Comparison of ENCODE assay signal across 1 cellular context in genomic region chr19:2061093-2061935, GRCh38.
TF ChIP-seq lines count a peak whose summit lies in the region.

No MANE protein-coding gene starts in this region.

TF ChIP-seq in HepG2, 621 proteins besides CTCF, POLR2A, EP300 and RAD21 (continued from another document and continues in another):
- TF ChIP-seq ZBTB10 (CRISPR knock-in tag; IDR thresholded peaks at IDR 0.05; ENCODE audit: borderline replicate concordance) (peak; percentile 74; the same call in 1 of the 2 replicates), ZC3H13 (CRISPR knock-in tag; IDR thresholded peaks at IDR 0.05) (peak; percentile 88; the same call in 1 of the 2 replicates), ZSCAN29 (CRISPR knock-in tag; conservative IDR thresholded peaks at IDR 0.05) (peak; percentile 51; the same call in 1 of the 2 replicates), FOXA3 (CRISPR knock-in tag; IDR thresholded peaks at IDR 0.05) (peak; percentile 15; the same call in 1 of the 2 replicates), ZMYM3 (CRISPR knock-in tag; IDR thresholded peaks at IDR 0.05) (peak; percentile 82), NR1H2 (CRISPR knock-in tag; IDR thresholded peaks at IDR 0.05; ENCODE audit: borderline replicate concordance, low read depth) (no peak), ZNF326 (CRISPR knock-in tag; IDR thresholded peaks at IDR 0.05; ENCODE audit: borderline replicate concordance) (no peak), THYN1 (CRISPR knock-in tag; IDR thresholded peaks at IDR 0.05; ENCODE audit: borderline replicate concordance, low read depth) (no peak), RBM22 (optimal IDR thresholded peaks at IDR 0.05; ENCODE audit: low read length) (peak; percentile 71), TBX3 (IDR thresholded peaks at IDR 0.05; ENCODE audit: borderline replicate concordance) (no peak), ATAD3A (CRISPR knock-in tag; IDR thresholded peaks at IDR 0.05) (0 out of 2 replicates have a peak, but pooled peaks have one; percentile 41), ZNF234 (CRISPR knock-in tag; conservative IDR thresholded peaks at IDR 0.05) (0 out of 2 replicates have a peak, but pooled peaks have one; percentile 75), SUZ12 (IDR thresholded peaks at IDR 0.05; ENCODE audit: low read depth, low read length) (no peak), GTF2F1 (IDR thresholded peaks at IDR 0.05; ENCODE audit: low read length) (0 out of 2 replicates have a peak, but pooled peaks have one; percentile 21), E2F5 (CRISPR knock-in tag; conservative IDR thresholded peaks at IDR 0.05) (peak; percentile 74; the same call in 1 of the 2 replicates), YY1 (IDR thresholded peaks at IDR 0.05; ENCODE audit: insufficient read depth, insufficient replicate concordance, low read depth, low read length) (no peak), POLR2AphosphoS5 (IDR thresholded peaks at IDR 0.05; ENCODE audit: low read depth, low read length) (peak; percentile 91), FOXC1 (CRISPR knock-in tag; IDR thresholded peaks at IDR 0.05; ENCODE audit: borderline replicate concordance) (peak; percentile 47), ATF7 (IDR thresholded peaks at IDR 0.05) (no peak), ATF7 (CRISPR knock-in tag; IDR thresholded peaks at IDR 0.05) (peak; percentile 12), MTERF4 (CRISPR knock-in tag; IDR thresholded peaks at IDR 0.05) (peak; percentile 42; the same call in 1 of the 2 replicates), RFX1 (IDR thresholded peaks at IDR 0.05) (peak; percentile 97), TFDP2 (CRISPR knock-in tag; IDR thresholded peaks at IDR 0.05) (peak; percentile 63), DMAP1 (CRISPR knock-in tag; IDR thresholded peaks at IDR 0.05) (no peak; the same call in 1 of the 2 replicates), ETS1 (CRISPR knock-in tag; IDR thresholded peaks at IDR 0.05) (no peak), ZEB1 (IDR thresholded peaks at IDR 0.05; ENCODE audit: insufficient replicate concordance, low read depth) (no peak), KDM2A (CRISPR knock-in tag; IDR thresholded peaks at IDR 0.05; ENCODE audit: borderline replicate concordance, low read depth) (peak; percentile 65), ZIK1 (CRISPR knock-in tag; IDR thresholded peaks at IDR 0.05; ENCODE audit: borderline replicate concordance, low read depth) (peak; percentile 50; the same call in 1 of the 2 replicates), ZFP90 (CRISPR knock-in tag; IDR thresholded peaks at IDR 0.05; ENCODE audit: borderline replicate concordance) (peak; percentile 69; the same call in 1 of the 2 replicates), ZNF34 (CRISPR knock-in tag; IDR thresholded peaks at IDR 0.05; ENCODE audit: borderline replicate concordance) (no peak), GABPB1 (CRISPR knock-in tag; IDR thresholded peaks at IDR 0.05) (peak; percentile 8; the same call in 1 of the 2 replicates), ZNF7 (CRISPR knock-in tag; IDR thresholded peaks at IDR 0.05) (no peak), MYC (CRISPR knock-in tag; IDR thresholded peaks at IDR 0.05; ENCODE audit: borderline replicate concordance) (peak; percentile 44; the same call in 1 of the 2 replicates), ZBTB43 (CRISPR knock-in tag; conservative IDR thresholded peaks at IDR 0.05) (0 out of 2 replicates have a peak, but pooled peaks have one; percentile 15), ZSCAN5A (CRISPR knock-in tag; IDR thresholded peaks at IDR 0.05; ENCODE audit: borderline replicate concordance) (no peak), PPARG (CRISPR knock-in tag; conservative IDR thresholded peaks at IDR 0.05) (no peak), ZZZ3 (CRISPR knock-in tag; IDR thresholded peaks at IDR 0.05; ENCODE audit: borderline replicate concordance) (0 out of 2 replicates have a peak, but pooled peaks have one; percentile 49), ZBTB34 (CRISPR knock-in tag; IDR thresholded peaks at IDR 0.05) (no peak), ZFP36 (IDR thresholded peaks at IDR 0.05; ENCODE audit: borderline replicate concordance, low read depth, low read length, partially characterized antibody) (no peak), AGO2 (optimal IDR thresholded peaks at IDR 0.05; ENCODE audit: low read depth, low read length) (peak; percentile 19), NFE2L1 (CRISPR knock-in tag; IDR thresholded peaks at IDR 0.05; ENCODE audit: borderline replicate concordance) (no peak), ZNF225 (CRISPR knock-in tag; IDR thresholded peaks at IDR 0.05) (0 out of 2 replicates have a peak, but pooled peaks have one; percentile 13), PHF8 (CRISPR knock-in tag; IDR thresholded peaks at IDR 0.05) (peak; percentile 80), ZSCAN31 (CRISPR knock-in tag; IDR thresholded peaks at IDR 0.05; ENCODE audit: low read depth) (peak; percentile 48; the same call in 1 of the 2 replicates), SP5 (CRISPR knock-in tag; IDR thresholded peaks at IDR 0.05; ENCODE audit: borderline replicate concordance, low read depth) (0 out of 2 replicates have a peak, but pooled peaks have one; percentile 15), PLSCR1 (CRISPR knock-in tag; IDR thresholded peaks at IDR 0.05; ENCODE audit: borderline replicate concordance) (no peak), ZNF180 (CRISPR knock-in tag; IDR thresholded peaks at IDR 0.05; ENCODE audit: borderline replicate concordance, low read depth) (no peak), RFX3 (CRISPR knock-in tag; IDR thresholded peaks at IDR 0.05) (peak; percentile 87), TAF1 (CRISPR knock-in tag; IDR thresholded peaks at IDR 0.05) (peak; percentile 75), ZNF205 (CRISPR knock-in tag; IDR thresholded peaks at IDR 0.05) (no peak), ZBTB7B (CRISPR knock-in tag; IDR thresholded peaks at IDR 0.05) (0 out of 2 replicates have a peak, but pooled peaks have one; percentile 50), ZNF790 (CRISPR knock-in tag; IDR thresholded peaks at IDR 0.05; ENCODE audit: borderline replicate concordance) (no peak), ELF4 (CRISPR knock-in tag; IDR thresholded peaks at IDR 0.05; ENCODE audit: borderline replicate concordance) (no peak), HMGXB4 (CRISPR knock-in tag; IDR thresholded peaks at IDR 0.05; ENCODE audit: borderline replicate concordance in 1 of 2, low read depth in 1 of 2) (peak; percentile 12 to 25; a peak in 2 of 4 replicates), MTF2 (CRISPR knock-in tag; IDR thresholded peaks at IDR 0.05; ENCODE audit: borderline replicate concordance) (peak; percentile 65; the same call in 1 of the 2 replicates), NFYC (CRISPR knock-in tag; IDR thresholded peaks at IDR 0.05) (peak; percentile 86)
